In genomic region chr12:96335270-96335669, GRCh38 we compare ENCODE assay signal across 9 cellular contexts.
DNase-seq lines count a peak whose midpoint lies in the region; ATAC-seq and TF ChIP-seq lines count a peak whose summit lies in the region.
"Had no signal": no experiment of that assay in that cellular context is flagged by ENCODE, and none has a peak within 500 bp of the region (broad histone marks: within the 10 kb centered on the region; RNA-seq: fewer than 3 reads in every experiment).

No MANE protein-coding gene starts in this region.

- ATAC-seq in HG02571 (IDR thresholded peaks at IDR 0.05; ENCODE audit: unreplicated experiment) (peak; percentile 76), HG03520 (IDR thresholded peaks at IDR 0.05; ENCODE audit: unreplicated experiment) (peak; percentile 72)
- ATAC-seq in naive thymus-derived CD8-positive, alpha-beta T cell = peak; percentile 45 to 85

- no peak for TF ChIP-seq CTCF in lower leg skin (IDR thresholded peaks at IDR 0.05)

- H3K4me1 Mint-ChIP-seq in activated CD4-positive, alpha-beta T cell treated with anti-CD3 and anti-CD28 coated beads, Interleukin-2, amount 10 ng/mL, durations not matched to agents 7 days and 5 days = peaks cover 40% of the 10 kb centered on the region
- peaks cover 25 to 57% (median 46%) of the 10 kb centered on the region in 4 donors for H3K4me1 Mint-ChIP-seq in naive thymus-derived CD8-positive, alpha-beta T cell

- H3K9me3 Mint-ChIP-seq in activated CD4-positive, alpha-beta T cell treated with anti-CD3 and anti-CD28 coated beads, Interleukin-2, amount 10 ng/mL, durations not matched to agents 7 days and 5 days = peaks cover 12% of the 10 kb centered on the region
- H3K9me3 Mint-ChIP-seq in naive thymus-derived CD8-positive, alpha-beta T cell = peaks cover 0 to 18% (median 6%) of the 10 kb centered on the region in 9 donors

- no peak for TF ChIP-seq POLR2A in lower leg skin (IDR thresholded peaks at IDR 0.05)

- DNase-seq in activated CD4-positive, alpha-beta T cell treated with anti-CD3 and anti-CD28 coated beads, Interleukin-2, amount 10 ng/mL, durations not matched to agents 7 days and 5 days = peak; percentile 37
- DNase-seq in activated CD4-positive, alpha-beta T cell treated with anti-CD3 and anti-CD28 coated beads, Interleukin-2, amount 50 U/mL, for 48 hours = no peak
- DNase-seq in naive thymus-derived CD8-positive, alpha-beta T cell = peak in 2 of 10 donors; percentile 31 to 39
- no peak for DNase-seq in lower leg skin (ENCODE audit: low spot score in 2 of 2)
- no peak for DNase-seq in anterior cingulate cortex (lab: John Stamatoyannopoulos, UW)
- DNase-seq in HK-2 (ENCODE audit: unreplicated experiment) = no peak
- DNase-seq: RPMI8226 had no signal

- WGBS in lower leg skin, 2 donors = 75 to 81% methylated on average over 5 of the region's 5 CpGs

- peak overlapping the region; percentile 74 for H3K27ac Mint-ChIP-seq in activated CD4-positive, alpha-beta T cell treated with anti-CD3 and anti-CD28 coated beads, Interleukin-2, amount 10 ng/mL, durations not matched to agents 7 days and 5 days
- H3K27ac Mint-ChIP-seq in naive thymus-derived CD8-positive, alpha-beta T cell = peak overlapping the region in 7 of 10 donors; percentile 20 to 79 (median 54)

- intact Hi-C loops in lower leg skin (cut with DNase I; ENCODE audit: low total_unique reads) = no loop called here

- no peak overlapping the region for H3K4me3 ChIP-seq in lower leg skin (ENCODE audit: low read depth, poor library complexity, severe bottlenecking)

- no peaks in the 10 kb centered on the region for H3K27me3 Mint-ChIP-seq in activated CD4-positive, alpha-beta T cell treated with anti-CD3 and anti-CD28 coated beads, Interleukin-2, amount 10 ng/mL, durations not matched to agents 7 days and 5 days
- no peaks in the 10 kb centered on the region for H3K27me3 Mint-ChIP-seq in naive thymus-derived CD8-positive, alpha-beta T cell

- peak overlapping the region; percentile 26 for H3K4me3 Mint-ChIP-seq in activated CD4-positive, alpha-beta T cell treated with anti-CD3 and anti-CD28 coated beads, Interleukin-2, amount 10 ng/mL, durations not matched to agents 7 days and 5 days
- H3K4me3 Mint-ChIP-seq in naive thymus-derived CD8-positive, alpha-beta T cell = peak overlapping the region in 8 of 10 donors; percentile 1 to 58 (median 40)

- peaks cover 42% of the 10 kb centered on the region for H3K36me3 Mint-ChIP-seq in activated CD4-positive, alpha-beta T cell treated with anti-CD3 and anti-CD28 coated beads, Interleukin-2, amount 10 ng/mL, durations not matched to agents 7 days and 5 days (ENCODE audit: low read depth)
- peaks cover 9 to 23% (median 19%) of the 10 kb centered on the region in 3 donors for H3K36me3 Mint-ChIP-seq in naive thymus-derived CD8-positive, alpha-beta T cell

- CTCF ChIA-PET in activated CD4-positive, alpha-beta T cell treated with anti-CD3 and anti-CD28 coated beads, Interleukin-2, amount 10 ng/mL, durations not matched to agents 7 days and 5 days (lab: Charles Lee) = interaction anchor here (1.5 to 2.4 kb wide), 3 partner anchors 8 to 146 kb away, joined by 3 to 12 read pairs (median 6); no protein-coding TSS in a partner anchor

- POLR2A ChIA-PET in activated CD4-positive, alpha-beta T cell treated with anti-CD3 and anti-CD28 coated beads, Interleukin-2, amount 10 ng/mL, durations not matched to agents 7 days and 5 days (lab: Charles Lee) = no interaction called here
- POLR2A ChIA-PET in naive thymus-derived CD8-positive, alpha-beta T cell (lab: Charles Lee) = no interaction called here
